8 cellular contexts compared by ENCODE assay signal in the genomic region with DNA sequence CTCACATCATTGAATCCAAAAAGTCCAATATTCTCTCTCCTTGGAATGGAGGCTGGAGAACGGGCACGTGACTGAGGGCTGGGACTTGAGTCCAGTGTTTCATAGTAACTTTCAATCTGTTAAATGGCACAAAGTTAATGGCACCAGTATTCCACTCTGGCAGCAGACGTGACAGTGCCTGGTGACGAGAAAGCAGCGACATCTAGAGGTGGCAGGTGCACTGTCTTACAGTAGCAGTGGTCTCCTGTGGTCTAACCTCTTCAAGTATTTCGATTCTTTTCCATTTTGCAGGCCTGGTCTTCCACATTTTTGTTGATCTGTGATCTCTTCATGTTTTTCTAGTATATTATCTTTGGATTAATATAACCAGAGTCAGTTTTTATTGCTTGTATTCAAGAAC.
DNase-seq lines count a peak whose midpoint lies in the region; ATAC-seq, FAIRE-seq and TF ChIP-seq lines count a peak whose summit lies in the region.

No MANE protein-coding gene starts in this region.

- no peaks in the 10 kb centered on the region for H3K79me2 ChIP-seq in Loucy (ENCODE audit: insufficient read depth, low read length)
- no peaks in the 10 kb centered on the region for H3K79me2 ChIP-seq in endothelial cell of umbilical vein (ENCODE audit: control insufficient read depth, insufficient read depth, low read length)

- WGBS in stomach, 5 donors: 76 to 89% (median 85%) methylated on average over 6 of the region's 6 CpGs

- H3F3A ChIP-seq in Loucy (ENCODE audit: low read depth): no peaks in the 10 kb centered on the region

- no peaks in the 10 kb centered on the region for H3K9me1 ChIP-seq in endothelial cell of umbilical vein (replicated peaks; ENCODE audit: control insufficient read depth, extremely low read depth, insufficient read depth, low read length)

- H2AFZ ChIP-seq in Loucy (ENCODE audit: low read length): no peak overlapping the region
- H2AFZ ChIP-seq in endothelial cell of umbilical vein (ENCODE audit: low read depth, low read length): no peak overlapping the region

- TF ChIP-seq CTCF in Loucy (conservative IDR thresholded peaks at IDR 0.05; ENCODE audit: low read length): peak; percentile 65
- TF ChIP-seq CTCF in endothelial cell of umbilical vein (IDR thresholded peaks at IDR 0.05; ENCODE audit: extremely low read depth in 1 of 2, insufficient read depth in 1 of 2, low read depth in 1 of 2, low read length in 2 of 2): peak; percentile 22 to 37
- no peak for TF ChIP-seq CTCF in stomach (IDR thresholded peaks at IDR 0.05)

- no peak overlapping the region for H3K4me3 Mint-ChIP-seq in T-helper 17 cell

- no TSS peak for BruUV-seq in endothelial cell of umbilical vein (replicated peaks; lab: Mats Ljungman, UMichigan)

- FAIRE-seq in endothelial cell of umbilical vein (lab: Jason Lieb, UNC): peak; percentile 62

- H3K4me3 ChIP-seq in Loucy (ENCODE audit: low read length, poor library complexity, severe bottlenecking): no peak overlapping the region
- H3K4me3 ChIP-seq in endothelial cell of umbilical vein (replicated peaks in 1 of 3; ENCODE audit: insufficient read depth in 1 of 3, low read depth in 1 of 3, low read length in 3 of 3): no peak overlapping the region
- H3K4me3 ChIP-seq in stomach: no peak overlapping the region

- no peak for TF ChIP-seq EP300 in stomach (IDR thresholded peaks at IDR 0.05)

- H3K4me1 ChIP-seq in Loucy (ENCODE audit: insufficient read depth, low read length, poor library complexity, severe bottlenecking) (peaks cover 10% of the 10 kb centered on the region), endothelial cell of umbilical vein (ENCODE audit: control insufficient read depth, extremely low read depth, insufficient read depth, low read length) (no peaks in the 10 kb centered on the region), stomach (no peaks in the 10 kb centered on the region)

- TF ChIP-seq POLR2A in endothelial cell of umbilical vein (IDR thresholded peaks at IDR 0.05; ENCODE audit: low read depth, low read length) (no peak), stomach (IDR thresholded peaks at IDR 0.05) (no peak)

- H3K4me1 Mint-ChIP-seq in T-helper 17 cell: peaks cover 14% of the 10 kb centered on the region

- intact Hi-C loops in endothelial cell of umbilical vein (cut with micrococcal nuclease): loop anchor here (1.0 kb wide), 1 partner anchor 249 kb away; no protein-coding TSS in a partner anchor
- intact Hi-C loops in stomach (cut with DNase I; ENCODE audit: low total_unique reads): no loop called here

- dilution Hi-C loops in endothelial cell of umbilical vein (cut with MboI; ENCODE audit: extremely low pct_ligation_motif_present, low sequenced_read_pairs): no loop called here

- POLR2A ChIA-PET in endothelial cell of umbilical vein (lab: Charles Lee): no interaction called here

- no peaks in the 10 kb centered on the region for H3K27me3 ChIP-seq in Loucy (ENCODE audit: insufficient read depth, low read length, poor library complexity, severe bottlenecking)
- no peaks in the 10 kb centered on the region for H3K27me3 ChIP-seq in endothelial cell of umbilical vein (ENCODE audit: control insufficient read depth in 2 of 2, insufficient read depth in 2 of 2, low read length in 2 of 2)
- no peaks in the 10 kb centered on the region for H3K27me3 ChIP-seq in stomach

- no peaks in the 10 kb centered on the region for H3K9me2 ChIP-seq in Loucy (replicated peaks; ENCODE audit: low read depth, low read length)

- DNase-seq in ELR (ENCODE audit: low read depth) (peak; percentile 47), endothelial cell of umbilical vein (ENCODE audit: low read depth, low spot score) (peak; percentile 3), stomach (no peak), T-helper 17 cell (no peak), NOMO-1 treated with DMSO at 0.1 percent for 48 hours (lab: John Stamatoyannopoulos, UW; ENCODE audit: unreplicated experiment) (no peak)

- H3K36me3 Mint-ChIP-seq in T-helper 17 cell (ENCODE audit: low read depth): peaks cover 2% of the 10 kb centered on the region

- H3K9ac ChIP-seq in Loucy (ENCODE audit: low read depth, low read length, poor library complexity, severe bottlenecking): no peak overlapping the region
- H3K9ac ChIP-seq in endothelial cell of umbilical vein (replicated peaks; ENCODE audit: extremely low read depth, insufficient read depth, low read length): no peak overlapping the region

- H3K27ac ChIP-seq in endothelial cell of umbilical vein (ENCODE audit: insufficient read depth, low read depth, low read length) (no peak overlapping the region), stomach (no peak overlapping the region)

- CTCF ChIA-PET in endothelial cell of umbilical vein (lab: Charles Lee): no interaction called here

- no peak overlapping the region for H3K27ac Mint-ChIP-seq in T-helper 17 cell

- ATAC-seq in GM21381 (IDR thresholded peaks at IDR 0.05; ENCODE audit: unreplicated experiment): peak; percentile 56
- ATAC-seq in HG03039 (IDR thresholded peaks at IDR 0.05; ENCODE audit: unreplicated experiment): no peak
- no peak for ATAC-seq in T-helper 17 cell

- H3K36me3 ChIP-seq in Loucy (ENCODE audit: insufficient read depth, low read length) (no peaks in the 10 kb centered on the region), endothelial cell of umbilical vein (ENCODE audit: control insufficient read depth in 2 of 2, extremely low read depth in 1 of 2, insufficient read depth in 2 of 2, low read length in 2 of 2) (no peaks in the 10 kb centered on the region), stomach (no peaks in the 10 kb centered on the region)

- no peak overlapping the region for H3K4me2 ChIP-seq in Loucy (ENCODE audit: low read depth, low read length, poor library complexity, severe bottlenecking)
- no peak overlapping the region for H3K4me2 ChIP-seq in endothelial cell of umbilical vein (ENCODE audit: insufficient read depth, low read length)

- H3K9me3 ChIP-seq in Loucy (ENCODE audit: insufficient read depth, low read depth, low read length) (no peaks in the 10 kb centered on the region), endothelial cell of umbilical vein (replicated peaks; ENCODE audit: control insufficient read depth, insufficient read depth, low read length) (no peaks in the 10 kb centered on the region), stomach (no peaks in the 10 kb centered on the region), T-helper 17 cell (ENCODE audit: control insufficient read depth, low read length, poor library complexity, severe bottlenecking) (no peaks in the 10 kb centered on the region)

- no peaks in the 10 kb centered on the region for H3K27me3 Mint-ChIP-seq in T-helper 17 cell

- no peaks in the 10 kb centered on the region for H4K20me1 ChIP-seq in Loucy (ENCODE audit: insufficient read depth, low read length, poor library complexity, severe bottlenecking)
- H4K20me1 ChIP-seq in endothelial cell of umbilical vein (replicated peaks; ENCODE audit: control insufficient read depth, extremely low read depth, insufficient read depth, low read length): no peaks in the 10 kb centered on the region

TF ChIP-seq in endothelial cell of umbilical vein, 7 proteins besides CTCF, POLR2A, EP300 and RAD21:
- TF ChIP-seq POLR2AphosphoS5 (IDR thresholded peaks at IDR 0.05; ENCODE audit: insufficient read depth, low read depth, low read length) (no peak), JUN (IDR thresholded peaks at IDR 0.05; ENCODE audit: borderline replicate concordance, insufficient read depth, insufficient read length, low read depth) (no peak), GATA2 (IDR thresholded peaks at IDR 0.05; ENCODE audit: insufficient read depth, insufficient read length, low read depth, low read length) (no peak), MYC (IDR thresholded peaks at IDR 0.05; ENCODE audit: low read depth, low read length) (no peak), EZH2 (IDR thresholded peaks at IDR 0.05; ENCODE audit: borderline replicate concordance, low read depth, low read length, severe bottlenecking) (no peak), FOS (IDR thresholded peaks at IDR 0.05; ENCODE audit: borderline replicate concordance, insufficient read depth, low read length) (no peak)
- TF ChIP-seq, protein P1, sequence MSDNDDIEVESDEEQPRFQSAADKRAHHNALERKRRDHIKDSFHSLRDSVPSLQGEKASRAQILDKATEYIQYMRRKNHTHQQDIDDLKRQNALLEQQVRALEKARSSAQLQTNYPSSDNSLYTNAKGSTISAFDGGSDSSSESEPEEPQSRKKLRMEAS (IDR thresholded peaks at IDR 0.05; ENCODE audit: insufficient read depth, insufficient read length): no peak

Comparison
In these comparisons a context has a peak if more than half of its experiments do, and no peak if none do; other contexts are left out.
1. DNase-seq: peak in ELR (single experiment) and endothelial cell of umbilical vein (single experiment); none in stomach (single experiment), T-helper 17 cell (0 of 3) and NOMO-1 treated with DMSO at 0.1 percent for 48 hours (single experiment).
2. CTCF ChIP-seq: peak in Loucy (single experiment) and endothelial cell of umbilical vein (2 of 2); none in stomach (0 of 7).